Comparison of ENCODE assay signal across 8 cellular contexts in the genomic region with DNA sequence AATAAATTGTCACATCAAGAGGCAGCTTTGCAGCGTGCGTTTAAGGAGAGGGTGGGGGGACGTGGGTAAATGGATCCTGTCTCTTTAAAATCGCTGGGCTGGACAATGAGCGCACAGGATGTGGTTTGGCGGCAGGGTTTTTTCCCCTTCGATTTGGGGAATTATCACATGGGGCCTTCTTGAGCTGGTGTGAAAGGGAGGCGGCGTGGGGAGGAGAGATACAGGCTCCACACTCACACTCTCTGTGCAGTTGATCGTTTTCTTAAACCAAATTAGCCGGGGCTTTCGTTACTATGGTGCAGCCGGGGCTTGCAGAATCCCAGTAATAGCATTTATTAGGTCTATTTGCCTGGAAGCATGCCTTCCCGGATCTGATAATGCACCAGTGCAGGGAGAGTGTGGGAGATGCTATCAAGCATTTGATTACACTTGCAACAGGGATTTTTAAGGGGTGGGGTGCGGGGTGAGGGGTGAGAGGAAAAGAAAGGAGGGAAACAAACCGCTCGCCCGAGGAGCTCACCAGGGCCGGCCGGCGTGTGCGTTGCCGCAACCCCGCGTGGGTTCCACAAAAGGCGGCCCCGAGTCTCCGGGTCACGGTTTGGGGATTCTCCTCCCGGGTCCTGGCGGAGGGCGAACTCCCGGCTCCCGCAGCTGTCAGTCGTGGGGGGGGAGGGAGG. TPM values are rescaled to one million over a fixed set of nuclear protein-coding genes. Genes with fewer than 3 reads are reported as not detected.
A peak's percentile ranks its signal among the peaks of the same experiment; 100 is the strongest.
DNase-seq lines count a peak whose midpoint lies in the region; ATAC-seq and TF ChIP-seq lines count a peak whose summit lies in the region.

No MANE protein-coding gene starts in this region.

- no peaks in the 10 kb centered on the region; the same call in 1 of the 2 replicates for H3K27me3 ChIP-seq in SU-DHL-6 (ENCODE audit: low read length)
- H3K27me3 ChIP-seq in rectal smooth muscle tissue (ENCODE audit: control insufficient read depth, insufficient read depth, low read length): no peaks in the 10 kb centered on the region
- H3K27me3 ChIP-seq in aorta (ENCODE audit: control insufficient read depth in 1 of 2, insufficient read depth in 2 of 2, low read length in 1 of 2): no peaks in the 10 kb centered on the region

- H3K79me2 ChIP-seq in SU-DHL-6 (ENCODE audit: insufficient read depth, low read length): no peaks in the 10 kb centered on the region

- no peaks in the 10 kb centered on the region for H3K9me2 ChIP-seq in SU-DHL-6 (replicated peaks; ENCODE audit: insufficient read depth, low read length)

- WGBS in aorta, 2 donors: 1% methylated on average over 32 to 35 of the region's 35 CpGs

- peaks cover 4% of the 10 kb centered on the region; the same call in 1 of the 2 replicates for H3F3A ChIP-seq in SU-DHL-6 (ENCODE audit: insufficient read depth)

- ATAC-seq in GM21576 (IDR thresholded peaks at IDR 0.05; ENCODE audit: unreplicated experiment): peak; percentile 44
- peak; percentile 62 for ATAC-seq in left ventricle myocardium superior
- ATAC-seq in aorta (ENCODE audit: low FRiP score): peak; percentile 66

- peak overlapping the region; percentile 15 for H3K4me2 ChIP-seq in SU-DHL-6 (ENCODE audit: low read depth, low read length, poor library complexity, severe bottlenecking)

- intact Hi-C loops in left ventricle myocardium superior (cut with micrococcal nuclease): loop anchor here (10.0 kb wide), 1 partner anchor 51 kb away; no protein-coding TSS in a partner anchor
- intact Hi-C loops in aorta (cut with DNase I): loop anchor here (2.0 to 10.0 kb wide), 2 partner anchors 57 to 89 kb away; no protein-coding TSS in a partner anchor

- H3K9me3 ChIP-seq in SU-DHL-6 (ENCODE audit: insufficient read depth, low read length): no peaks in the 10 kb centered on the region
- H3K9me3 ChIP-seq in aorta (ENCODE audit: control insufficient read depth, low read length): no peaks in the 10 kb centered on the region

- no peak overlapping the region for H3K27ac ChIP-seq in SU-DHL-6 (ENCODE audit: low read depth, low read length)
- peak overlapping the region; percentile 76 for H3K27ac ChIP-seq in rectal smooth muscle tissue (ENCODE audit: low read depth, low read length)
- H3K27ac ChIP-seq in aorta (ENCODE audit: low read depth in 1 of 2, low read length in 2 of 2): peak overlapping the region in 1 of 2 donors; percentile 36

- H3K9ac ChIP-seq in SU-DHL-6 (ENCODE audit: low read length) (no peak overlapping the region), rectal smooth muscle tissue (ENCODE audit: low read length) (peak overlapping the region; percentile 54)

- no peaks in the 10 kb centered on the region for H4K20me1 ChIP-seq in SU-DHL-6 (ENCODE audit: low read depth, low read length)

- H3K4me1 ChIP-seq in rectal smooth muscle tissue (ENCODE audit: control insufficient read depth, insufficient read depth, low read length) (peaks cover 14% of the 10 kb centered on the region), aorta (ENCODE audit: control insufficient read depth in 1 of 2, insufficient read depth in 2 of 2, low read length in 2 of 2) (no peaks in the 10 kb centered on the region)

- peak overlapping the region; percentile 84 for H3K4me3 ChIP-seq in Jurkat, Clone E6-1 (ENCODE audit: low read length)
- H3K4me3 ChIP-seq in SU-DHL-6 (ENCODE audit: insufficient read depth, low read length, poor library complexity, severe bottlenecking): no peak overlapping the region
- peak overlapping the region; percentile 84 for H3K4me3 ChIP-seq in rectal smooth muscle tissue (ENCODE audit: low read length)
- H3K4me3 ChIP-seq in aorta (ENCODE audit: low read length in 2 of 2): peak overlapping the region; percentile 74 to 83

- no peak for TF ChIP-seq CTCF in SU-DHL-6 (IDR thresholded peaks at IDR 0.05; ENCODE audit: insufficient read depth, low read length, poor library complexity, severe bottlenecking)

- DNase-seq in Daoy (ENCODE audit: low read depth) (peak; percentile 85), amniotic epithelial cell (ENCODE audit: low read depth) (peak; percentile 82), left ventricle myocardium superior (peak; percentile 57), aorta (peak in 1 of 2 donors; percentile 88)
- peak; percentile 94 for DNase-seq in Jurkat, Clone E6-1 (ENCODE audit: low read depth, low spot score)

- H3K36me3 ChIP-seq in SU-DHL-6 (ENCODE audit: low read length) (no peaks in the 10 kb centered on the region), rectal smooth muscle tissue (ENCODE audit: control insufficient read depth, insufficient read depth, low read length) (no peaks in the 10 kb centered on the region), aorta (ENCODE audit: control insufficient read depth in 1 of 2, insufficient read depth in 2 of 2, low read length in 1 of 2) (no peaks in the 10 kb centered on the region)

- H2AFZ ChIP-seq in SU-DHL-6 (ENCODE audit: low read depth, low read length, severe bottlenecking): no peak overlapping the region

RNA-seq across cellular contexts. Expression of gene GSE1, which starts 58.9 kb away (rescaled TPM):
- total RNA-seq in Daoy (2014; rRNA removed; shearing (Covaris generic)): 9.3 and 10.3 TPM in 2 replicates
- 71.0 TPM for polyA plus RNA-seq in Jurkat, Clone E6-1 (2012; ENCODE audit: insufficient read depth, insufficient read length)
- 40.4 TPM for total RNA-seq in left ventricle myocardium superior
- total RNA-seq in aorta: 100 to 1,000 TPM in 1 of 2 donors, 10 to 100 TPM in 1; 59.7 to 111 TPM
- polyA plus RNA-seq in aorta: 10 to 100 TPM in 1 of 2 donors, 1 to 10 TPM in 1; 3.9 to 11.7 TPM
